In the genomic region with DNA sequence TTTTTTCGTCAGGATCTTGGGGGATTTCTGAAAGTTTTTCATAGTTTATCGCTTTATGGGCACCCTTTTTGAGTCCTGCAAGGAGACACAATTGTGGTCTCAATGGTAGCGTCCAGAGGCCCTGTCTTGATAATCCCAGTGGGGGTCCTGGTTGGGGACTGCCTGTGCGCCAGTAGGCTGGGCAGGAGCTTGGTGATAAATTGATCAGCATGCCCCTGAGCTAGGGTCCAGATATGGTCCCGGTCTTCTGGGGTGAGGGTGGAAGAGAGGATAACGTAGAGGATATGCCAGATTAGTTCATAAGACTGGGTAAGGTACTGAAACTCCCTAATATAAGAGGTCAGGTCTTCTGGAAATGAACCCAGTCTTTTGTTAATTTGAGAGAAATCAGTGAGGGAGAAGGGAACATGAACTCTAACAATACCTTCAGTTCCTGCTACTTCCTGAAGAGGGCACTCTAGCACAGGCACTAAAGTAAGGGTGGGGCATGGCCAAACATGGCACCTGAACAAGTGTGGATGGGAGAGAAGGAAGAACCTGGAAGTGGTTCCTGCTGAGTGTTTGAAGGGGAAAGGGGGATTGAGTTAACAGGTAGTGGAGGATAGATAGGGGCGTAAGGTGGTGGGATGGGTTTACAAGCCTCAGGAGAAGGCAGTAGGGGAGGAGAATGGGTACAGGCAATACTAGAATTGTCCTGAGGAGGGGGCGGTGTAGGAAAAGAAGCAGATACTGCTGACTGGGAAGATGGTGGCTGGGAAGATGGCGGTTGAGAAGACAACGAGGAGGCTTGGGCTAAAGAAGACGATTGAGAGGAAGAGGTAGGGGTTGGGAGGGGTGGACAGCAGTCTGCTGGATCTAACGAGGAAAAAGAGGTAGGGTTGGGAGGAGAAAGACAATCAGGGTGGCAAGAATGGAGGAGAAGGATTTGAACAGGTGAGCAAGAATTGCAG, we compare ENCODE assay signal across 1 cellular context.
TF ChIP-seq lines count a peak whose summit lies in the region.

No MANE protein-coding gene starts in this region.

TF ChIP-seq in K562, 482 proteins besides CTCF, POLR2A, EP300 and RAD21 (continued from another document and continues in another):
- TF ChIP-seq, protein P1, sequence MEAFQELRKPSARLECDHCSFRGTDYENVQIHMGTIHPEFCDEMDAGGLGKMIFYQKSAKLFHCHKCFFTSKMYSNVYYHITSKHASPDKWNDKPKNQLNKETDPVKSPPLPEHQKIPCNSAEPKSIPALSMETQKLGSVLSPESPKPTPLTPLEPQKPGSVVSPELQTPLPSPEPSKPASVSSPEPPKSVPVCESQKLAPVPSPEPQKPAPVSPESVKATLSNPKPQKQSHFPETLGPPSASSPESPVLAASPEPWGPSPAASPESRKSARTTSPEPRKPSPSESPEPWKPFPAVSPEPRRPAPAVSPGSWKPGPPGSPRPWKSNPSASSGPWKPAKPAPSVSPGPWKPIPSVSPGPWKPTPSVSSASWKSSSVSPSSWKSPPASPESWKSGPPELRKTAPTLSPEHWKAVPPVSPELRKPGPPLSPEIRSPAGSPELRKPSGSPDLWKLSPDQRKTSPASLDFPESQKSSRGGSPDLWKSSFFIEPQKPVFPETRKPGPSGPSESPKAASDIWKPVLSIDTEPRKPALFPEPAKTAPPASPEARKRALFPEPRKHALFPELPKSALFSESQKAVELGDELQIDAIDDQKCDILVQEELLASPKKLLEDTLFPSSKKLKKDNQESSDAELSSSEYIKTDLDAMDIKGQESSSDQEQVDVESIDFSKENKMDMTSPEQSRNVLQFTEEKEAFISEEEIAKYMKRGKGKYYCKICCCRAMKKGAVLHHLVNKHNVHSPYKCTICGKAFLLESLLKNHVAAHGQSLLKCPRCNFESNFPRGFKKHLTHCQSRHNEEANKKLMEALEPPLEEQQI (IDR thresholded peaks at IDR 0.05), result 0 out of 2 replicates have a peak, but pooled peaks have one; percentile 10
- TF ChIP-seq HIVEP1 (CRISPR knock-in tag; IDR thresholded peaks at IDR 0.05) (peak; percentile 22; the same call in 1 of the 2 replicates), EGR1 (conservative IDR thresholded peaks at IDR 0.05) (peak; percentile 40), HDGF (IDR thresholded peaks at IDR 0.05) (peak; percentile 100), MXI1 (IDR thresholded peaks at IDR 0.05; ENCODE audit: low read depth, low read length) (no peak), E2F3 (CRISPR knock-in tag; IDR thresholded peaks at IDR 0.05) (peak; percentile 31; the same call in 1 of the 2 replicates), ZNF311 (CRISPR knock-in tag; IDR thresholded peaks at IDR 0.05) (peak; percentile 82; the same call in 1 of the 2 replicates), ZNF174 (CRISPR knock-in tag; IDR thresholded peaks at IDR 0.05) (peak; percentile 11; the same call in 1 of the 2 replicates), MTA2 (IDR thresholded peaks at IDR 0.05; ENCODE audit: low read depth) (peak; percentile 50; the same call in 1 of the 2 replicates), POU5F1 (IDR thresholded peaks at IDR 0.05; ENCODE audit: borderline replicate concordance, low read depth, low read length, partially characterized antibody) (no peak), ZNF57 (CRISPR knock-in tag; IDR thresholded peaks at IDR 0.05) (peak; percentile 40; the same call in 1 of the 2 replicates), KDM1A (IDR thresholded peaks at IDR 0.05) (peak; percentile 43 to 61; a peak in 2 of 4 replicates), LARP7 (IDR thresholded peaks at IDR 0.05) (peak; percentile 96), SMAD3 (CRISPR knock-in tag; conservative IDR thresholded peaks at IDR 0.05) (peak; percentile 51; the same call in 1 of the 2 replicates), MIER1 (IDR thresholded peaks at IDR 0.05; ENCODE audit: low read depth) (0 out of 2 replicates have a peak, but pooled peaks have one; percentile 41), MEF2D (tag; conservative IDR thresholded peaks at IDR 0.05; ENCODE audit: low read depth) (peak; percentile 90), RAD51 (IDR thresholded peaks at IDR 0.05; ENCODE audit: borderline replicate concordance, low read depth) (no peak), L3MBTL2 (IDR thresholded peaks at IDR 0.05) (0 out of 2 replicates have a peak, but pooled peaks have one; percentile 42), ZNF717 (CRISPR knock-in tag; IDR thresholded peaks at IDR 0.05) (no peak), TRIM28 (IDR thresholded peaks at IDR 0.05) (peak; percentile 48; the same call in 1 of the 2 replicates), DNMT1 (IDR thresholded peaks at IDR 0.05) (0 out of 2 replicates have a peak, but pooled peaks have one; percentile 67), ZNF431 (CRISPR knock-in tag; IDR thresholded peaks at IDR 0.05) (no peak), ZNF445 (CRISPR knock-in tag; IDR thresholded peaks at IDR 0.05; ENCODE audit: low read depth) (0 out of 2 replicates have a peak, but pooled peaks have one; percentile 42), YY1 (IDR thresholded peaks at IDR 0.05; ENCODE audit: borderline replicate concordance in 1 of 3, control insufficient read depth in 1 of 3, extremely low read depth in 1 of 3, insufficient read depth in 3 of 3, insufficient read length in 1 of 3, insufficient replicate concordance in 2 of 3, low read depth in 1 of 3, low read length in 2 of 3) (peak in 1 of 3 experiments; percentile 76), BCL6 (CRISPR knock-in tag; IDR thresholded peaks at IDR 0.05) (peak; percentile 69; the same call in 1 of the 2 replicates), SMAD4 (CRISPR knock-in tag; conservative IDR thresholded peaks at IDR 0.05) (peak; percentile 87), SUPT5H (IDR thresholded peaks at IDR 0.05) (peak; percentile 36; the same call in 1 of the 2 replicates), HEY1 (CRISPR knock-in tag; IDR thresholded peaks at IDR 0.05; ENCODE audit: borderline replicate concordance) (0 out of 2 replicates have a peak, but pooled peaks have one; percentile 35), ZNF583 (CRISPR knock-in tag; IDR thresholded peaks at IDR 0.05) (peak; percentile 78), CTBP1 (IDR thresholded peaks at IDR 0.05; ENCODE audit: borderline replicate concordance) (peak; percentile 81; the same call in 1 of the 2 replicates), SMARCE1 (IDR thresholded peaks at IDR 0.05) (peak; percentile 58; the same call in 1 of the 2 replicates), DDX20 (tag; IDR thresholded peaks at IDR 0.05; ENCODE audit: low read depth) (0 out of 2 replicates have a peak, but pooled peaks have one; percentile 42), BCOR (IDR thresholded peaks at IDR 0.05) (peak; percentile 64), ZNF175 (CRISPR knock-in tag; IDR thresholded peaks at IDR 0.05; ENCODE audit: low read depth) (peak; percentile 79; the same call in 1 of the 2 replicates), MTA1 (IDR thresholded peaks at IDR 0.05; ENCODE audit: borderline replicate concordance) (peak; percentile 65; the same call in 1 of the 2 replicates), PHF20 (IDR thresholded peaks at IDR 0.05; ENCODE audit: partially characterized antibody) (no peak), ZBTB17 (CRISPR knock-in tag; IDR thresholded peaks at IDR 0.05) (peak; percentile 89), PML (IDR thresholded peaks at IDR 0.05; ENCODE audit: low read length) (no peak), DIDO1 (tag; IDR thresholded peaks at IDR 0.05; ENCODE audit: low read depth) (peak; percentile 76), RBBP5 (IDR thresholded peaks at IDR 0.05; ENCODE audit: borderline replicate concordance, insufficient read depth, low read length, poor library complexity, severe bottlenecking) (no peak), SRF (CRISPR knock-in tag; IDR thresholded peaks at IDR 0.05) (peak in 1 of 2 experiments; percentile 88; a peak in 2 of 4 replicates), ZKSCAN3 (CRISPR knock-in tag; IDR thresholded peaks at IDR 0.05) (no peak), ZNF316 (IDR thresholded peaks at IDR 0.05) (peak; percentile 94), SMARCA5 (IDR thresholded peaks at IDR 0.05) (peak; percentile 92), BRD4 (IDR thresholded peaks at IDR 0.05) (no peak), DMBX1 (CRISPR knock-in tag; IDR thresholded peaks at IDR 0.05; ENCODE audit: borderline replicate concordance) (peak; percentile 94), NR4A1 (CRISPR knock-in tag; IDR thresholded peaks at IDR 0.05) (0 out of 2 replicates have a peak, but pooled peaks have one; percentile 67), NR4A1 (tag; IDR thresholded peaks at IDR 0.05) (peak; percentile 88)
- TF ChIP-seq, protein P2, sequence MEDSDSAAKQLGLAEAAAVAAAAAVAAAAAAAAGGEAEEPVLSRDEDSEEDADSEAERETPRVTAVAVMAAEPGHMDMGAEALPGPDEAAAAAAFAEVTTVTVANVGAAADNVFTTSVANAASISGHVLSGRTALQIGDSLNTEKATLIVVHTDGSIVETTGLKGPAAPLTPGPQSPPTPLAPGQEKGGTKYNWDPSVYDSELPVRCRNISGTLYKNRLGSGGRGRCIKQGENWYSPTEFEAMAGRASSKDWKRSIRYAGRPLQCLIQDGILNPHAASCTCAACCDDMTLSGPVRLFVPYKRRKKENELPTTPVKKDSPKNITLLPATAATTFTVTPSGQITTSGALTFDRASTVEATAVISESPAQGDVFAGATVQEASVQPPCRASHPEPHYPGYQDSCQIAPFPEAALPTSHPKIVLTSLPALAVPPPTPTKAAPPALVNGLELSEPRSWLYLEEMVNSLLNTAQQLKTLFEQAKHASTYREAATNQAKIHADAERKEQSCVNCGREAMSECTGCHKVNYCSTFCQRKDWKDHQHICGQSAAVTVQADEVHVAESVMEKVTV (CRISPR knock-in tag; IDR thresholded peaks at IDR 0.05), result peak; percentile 92
- TF ChIP-seq, protein P3, sequence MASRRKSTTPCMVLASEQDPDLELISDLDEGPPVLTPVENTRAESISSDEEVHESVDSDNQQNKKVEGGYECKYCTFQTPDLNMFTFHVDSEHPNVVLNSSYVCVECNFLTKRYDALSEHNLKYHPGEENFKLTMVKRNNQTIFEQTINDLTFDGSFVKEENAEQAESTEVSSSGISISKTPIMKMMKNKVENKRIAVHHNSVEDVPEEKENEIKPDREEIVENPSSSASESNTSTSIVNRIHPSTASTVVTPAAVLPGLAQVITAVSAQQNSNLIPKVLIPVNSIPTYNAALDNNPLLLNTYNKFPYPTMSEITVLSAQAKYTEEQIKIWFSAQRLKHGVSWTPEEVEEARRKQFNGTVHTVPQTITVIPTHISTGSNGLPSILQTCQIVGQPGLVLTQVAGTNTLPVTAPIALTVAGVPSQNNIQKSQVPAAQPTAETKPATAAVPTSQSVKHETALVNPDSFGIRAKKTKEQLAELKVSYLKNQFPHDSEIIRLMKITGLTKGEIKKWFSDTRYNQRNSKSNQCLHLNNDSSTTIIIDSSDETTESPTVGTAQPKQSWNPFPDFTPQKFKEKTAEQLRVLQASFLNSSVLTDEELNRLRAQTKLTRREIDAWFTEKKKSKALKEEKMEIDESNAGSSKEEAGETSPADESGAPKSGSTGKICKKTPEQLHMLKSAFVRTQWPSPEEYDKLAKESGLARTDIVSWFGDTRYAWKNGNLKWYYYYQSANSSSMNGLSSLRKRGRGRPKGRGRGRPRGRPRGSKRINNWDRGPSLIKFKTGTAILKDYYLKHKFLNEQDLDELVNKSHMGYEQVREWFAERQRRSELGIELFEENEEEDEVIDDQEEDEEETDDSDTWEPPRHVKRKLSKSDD (conservative IDR thresholded peaks at IDR 0.05; ENCODE audit: low read length), result no peak
- TF ChIP-seq, protein P4, sequence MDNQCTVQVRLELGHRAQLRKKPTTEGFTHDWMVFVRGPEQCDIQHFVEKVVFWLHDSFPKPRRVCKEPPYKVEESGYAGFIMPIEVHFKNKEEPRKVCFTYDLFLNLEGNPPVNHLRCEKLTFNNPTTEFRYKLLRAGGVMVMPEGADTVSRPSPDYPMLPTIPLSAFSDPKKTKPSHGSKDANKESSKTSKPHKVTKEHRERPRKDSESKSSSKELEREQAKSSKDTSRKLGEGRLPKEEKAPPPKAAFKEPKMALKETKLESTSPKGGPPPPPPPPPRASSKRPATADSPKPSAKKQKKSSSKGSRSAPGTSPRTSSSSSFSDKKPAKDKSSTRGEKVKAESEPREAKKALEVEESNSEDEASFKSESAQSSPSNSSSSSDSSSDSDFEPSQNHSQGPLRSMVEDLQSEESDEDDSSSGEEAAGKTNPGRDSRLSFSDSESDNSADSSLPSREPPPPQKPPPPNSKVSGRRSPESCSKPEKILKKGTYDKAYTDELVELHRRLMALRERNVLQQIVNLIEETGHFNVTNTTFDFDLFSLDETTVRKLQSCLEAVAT (IDR thresholded peaks at IDR 0.05), result peak; percentile 86 to 92; a peak in 3 of 4 replicates
- TF ChIP-seq, protein P5, sequence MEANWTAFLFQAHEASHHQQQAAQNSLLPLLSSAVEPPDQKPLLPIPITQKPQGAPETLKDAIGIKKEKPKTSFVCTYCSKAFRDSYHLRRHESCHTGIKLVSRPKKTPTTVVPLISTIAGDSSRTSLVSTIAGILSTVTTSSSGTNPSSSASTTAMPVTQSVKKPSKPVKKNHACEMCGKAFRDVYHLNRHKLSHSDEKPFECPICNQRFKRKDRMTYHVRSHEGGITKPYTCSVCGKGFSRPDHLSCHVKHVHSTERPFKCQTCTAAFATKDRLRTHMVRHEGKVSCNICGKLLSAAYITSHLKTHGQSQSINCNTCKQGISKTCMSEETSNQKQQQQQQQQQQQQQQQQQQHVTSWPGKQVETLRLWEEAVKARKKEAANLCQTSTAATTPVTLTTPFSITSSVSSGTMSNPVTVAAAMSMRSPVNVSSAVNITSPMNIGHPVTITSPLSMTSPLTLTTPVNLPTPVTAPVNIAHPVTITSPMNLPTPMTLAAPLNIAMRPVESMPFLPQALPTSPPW (CRISPR knock-in tag; IDR thresholded peaks at IDR 0.05), result peak; percentile 73
- TF ChIP-seq, protein P6, sequence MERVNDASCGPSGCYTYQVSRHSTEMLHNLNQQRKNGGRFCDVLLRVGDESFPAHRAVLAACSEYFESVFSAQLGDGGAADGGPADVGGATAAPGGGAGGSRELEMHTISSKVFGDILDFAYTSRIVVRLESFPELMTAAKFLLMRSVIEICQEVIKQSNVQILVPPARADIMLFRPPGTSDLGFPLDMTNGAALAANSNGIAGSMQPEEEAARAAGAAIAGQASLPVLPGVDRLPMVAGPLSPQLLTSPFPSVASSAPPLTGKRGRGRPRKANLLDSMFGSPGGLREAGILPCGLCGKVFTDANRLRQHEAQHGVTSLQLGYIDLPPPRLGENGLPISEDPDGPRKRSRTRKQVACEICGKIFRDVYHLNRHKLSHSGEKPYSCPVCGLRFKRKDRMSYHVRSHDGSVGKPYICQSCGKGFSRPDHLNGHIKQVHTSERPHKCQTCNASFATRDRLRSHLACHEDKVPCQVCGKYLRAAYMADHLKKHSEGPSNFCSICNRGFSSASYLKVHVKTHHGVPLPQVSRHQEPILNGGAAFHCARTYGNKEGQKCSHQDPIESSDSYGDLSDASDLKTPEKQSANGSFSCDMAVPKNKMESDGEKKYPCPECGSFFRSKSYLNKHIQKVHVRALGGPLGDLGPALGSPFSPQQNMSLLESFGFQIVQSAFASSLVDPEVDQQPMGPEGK (CRISPR knock-in tag; IDR thresholded peaks at IDR 0.05; ENCODE audit: borderline replicate concordance), result 0 out of 2 replicates have a peak, but pooled peaks have one; percentile 16
- TF ChIP-seq, protein P7, sequence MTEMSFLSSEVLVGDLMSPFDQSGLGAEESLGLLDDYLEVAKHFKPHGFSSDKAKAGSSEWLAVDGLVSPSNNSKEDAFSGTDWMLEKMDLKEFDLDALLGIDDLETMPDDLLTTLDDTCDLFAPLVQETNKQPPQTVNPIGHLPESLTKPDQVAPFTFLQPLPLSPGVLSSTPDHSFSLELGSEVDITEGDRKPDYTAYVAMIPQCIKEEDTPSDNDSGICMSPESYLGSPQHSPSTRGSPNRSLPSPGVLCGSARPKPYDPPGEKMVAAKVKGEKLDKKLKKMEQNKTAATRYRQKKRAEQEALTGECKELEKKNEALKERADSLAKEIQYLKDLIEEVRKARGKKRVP (CRISPR knock-in tag; IDR thresholded peaks at IDR 0.05), result peak; percentile 44
